9 cellular contexts compared by ENCODE assay signal in genomic region chr21:34639882-34640788, GRCh38. TPM values are rescaled to one million over a fixed set of nuclear protein-coding genes. Genes with fewer than 3 reads are reported as not detected.
DNase-seq lines count a peak whose midpoint lies in the region; ATAC-seq and TF ChIP-seq lines count a peak whose summit lies in the region.
"Had no signal": no experiment of that assay in that cellular context is flagged by ENCODE, and none has a peak within 500 bp of the region (broad histone marks: within the 10 kb centered on the region; RNA-seq: fewer than 3 reads in every experiment).

No MANE protein-coding gene starts in this region.

- peak overlapping the region; percentile 48 for H3K4me3 Mint-ChIP-seq in activated naive CD4-positive, alpha-beta T cell treated with anti-CD3 and anti-CD28 coated beads, Interleukin-2, amount 10 ng/mL, durations not matched to agents 7 days and 5 days
- H3K4me3 Mint-ChIP-seq in progenitor cell of endocrine pancreas (ENCODE audit: low read depth), result no peak overlapping the region

- H3K36me3 ChIP-seq in OCI-LY7 (ENCODE audit: insufficient read depth, low read length), result no peaks in the 10 kb centered on the region

- H3K27me3 Mint-ChIP-seq in activated naive CD4-positive, alpha-beta T cell treated with anti-CD3 and anti-CD28 coated beads, Interleukin-2, amount 10 ng/mL, durations not matched to agents 7 days and 5 days, result no peaks in the 10 kb centered on the region
- peaks cover 7% of the 10 kb centered on the region for H3K27me3 Mint-ChIP-seq in progenitor cell of endocrine pancreas

- H2AFZ ChIP-seq in OCI-LY7 (ENCODE audit: low read length), result no peak overlapping the region

- no peaks in the 10 kb centered on the region for H3K9me3 ChIP-seq in OCI-LY7 (ENCODE audit: low read length)

- POLR2A ChIA-PET in OCI-LY7 (lab: Charles Lee), result no interaction called here

- no peak overlapping the region for H3K27ac ChIP-seq in OCI-LY7 (ENCODE audit: low read depth, low read length, poor library complexity, severe bottlenecking)

- CTCF ChIA-PET in activated naive CD4-positive, alpha-beta T cell treated with anti-CD3 and anti-CD28 coated beads, Interleukin-2, amount 10 ng/mL, durations not matched to agents 7 days and 5 days (lab: Charles Lee), result no interaction called here
- CTCF ChIA-PET in OCI-LY7 (lab: Charles Lee; ENCODE audit: unreplicated experiment), result interaction anchor here (0.6 kb wide), 1 partner anchor 1356 kb away, joined by 3 read pairs; no protein-coding TSS in a partner anchor

- H3K36me3 Mint-ChIP-seq in activated naive CD4-positive, alpha-beta T cell treated with anti-CD3 and anti-CD28 coated beads, Interleukin-2, amount 10 ng/mL, durations not matched to agents 7 days and 5 days, result no peaks in the 10 kb centered on the region
- H3K36me3 Mint-ChIP-seq in progenitor cell of endocrine pancreas (ENCODE audit: insufficient read depth), result no peaks in the 10 kb centered on the region

- peaks cover 32% of the 10 kb centered on the region for H3K4me1 Mint-ChIP-seq in activated naive CD4-positive, alpha-beta T cell treated with anti-CD3 and anti-CD28 coated beads, Interleukin-2, amount 10 ng/mL, durations not matched to agents 7 days and 5 days
- H3K4me1 Mint-ChIP-seq in progenitor cell of endocrine pancreas (ENCODE audit: low read depth), result peaks cover 2% of the 10 kb centered on the region

- DNase-seq in activated naive CD4-positive, alpha-beta T cell treated with anti-CD3 and anti-CD28 coated beads, Interleukin-2, amount 10 ng/mL, durations not matched to agents 7 days and 5 days, result peak; percentile 58
- DNase-seq in stimulated activated CD4-positive, alpha-beta T cell treated with anti-CD3 and anti-CD28 coated beads, Interleukin-12 subunit alpha, Interleukin-12 subunit beta, amount 100 ng/mL, for 4 hours, result peak; percentile 28
- DNase-seq in ACHN (no peak), OCI-LY7 (ENCODE audit: low spot score) (no peak), HuH-7 (ENCODE audit: low spot score) (no peak), progenitor cell of endocrine pancreas (ENCODE audit: low spot score, unreplicated experiment) (no peak)
- DNase-seq: foreskin melanocyte had no signal

- H3K4me2 ChIP-seq in OCI-LY7 (ENCODE audit: low read length), result no peak overlapping the region

- no TSS peak for BruUV-seq in OCI-LY7 (replicated peaks; lab: Mats Ljungman, UMichigan)

- H3K9me3 Mint-ChIP-seq in activated naive CD4-positive, alpha-beta T cell treated with anti-CD3 and anti-CD28 coated beads, Interleukin-2, amount 10 ng/mL, durations not matched to agents 7 days and 5 days, result peaks cover 2% of the 10 kb centered on the region
- H3K9me3 Mint-ChIP-seq in progenitor cell of endocrine pancreas (ENCODE audit: low read depth), result no peaks in the 10 kb centered on the region

- intact Hi-C loops in OCI-LY7 (cut with micrococcal nuclease; ENCODE audit: unreplicated experiment), result loop anchor here (10.0 kb wide), 1 partner anchor 65 kb away; no protein-coding TSS in a partner anchor

- H3K27ac Mint-ChIP-seq in activated naive CD4-positive, alpha-beta T cell treated with anti-CD3 and anti-CD28 coated beads, Interleukin-2, amount 10 ng/mL, durations not matched to agents 7 days and 5 days, result peak overlapping the region; percentile 79
- no peak overlapping the region for H3K27ac Mint-ChIP-seq in progenitor cell of endocrine pancreas

- H3K9me2 ChIP-seq in OCI-LY7 (ENCODE audit: insufficient read depth, low read length), result no peaks in the 10 kb centered on the region

- in situ Hi-C loops in ACHN (cut with HindIII; ENCODE audit: low pct_ligation_motif_present, low pct_unique_long_range_greater_than_20kb, low sequenced_read_pairs), result no loop called here

- no peaks in the 10 kb centered on the region for H4K20me1 ChIP-seq in OCI-LY7 (ENCODE audit: insufficient read depth, low read length)

- ATAC-seq in GM18858 (IDR thresholded peaks at IDR 0.05; ENCODE audit: unreplicated experiment) (peak; percentile 32), HG03175 (IDR thresholded peaks at IDR 0.05; ENCODE audit: unreplicated experiment) (peak; percentile 53)

- peaks cover 17% of the 10 kb centered on the region for H3K4me1 ChIP-seq in OCI-LY7 (ENCODE audit: insufficient read depth, low read length, poor library complexity, severe bottlenecking)

- no peaks in the 10 kb centered on the region for H3K79me2 ChIP-seq in OCI-LY7 (ENCODE audit: insufficient read depth, low read depth, low read length)

- TF ChIP-seq CTCF in OCI-LY7 (conservative IDR thresholded peaks at IDR 0.05; ENCODE audit: low read length) (no peak), progenitor cell of endocrine pancreas (IDR thresholded peaks at IDR 0.05; ENCODE audit: unreplicated experiment) (no peak)

- H3K4me3 ChIP-seq in OCI-LY7 (ENCODE audit: low read depth, low read length, poor library complexity, severe bottlenecking), result no peak overlapping the region

RNA-seq across cellular contexts. Expression of gene RCAN1, which starts 25.2 kb away (rescaled TPM):
- 2.8 and 6.8 TPM in 2 replicates for total RNA-seq in OCI-LY7 (2014; rRNA removed; shearing (Covaris generic))
- 8.0 and 8.9 TPM in 2 replicates for total RNA-seq in OCI-LY7 (2022)
- total RNA-seq in progenitor cell of endocrine pancreas, result 11.6 and 14.2 TPM in 2 replicates

RNA-seq across cellular contexts. Expression of gene CLIC6, which starts 28.7 kb away (rescaled TPM):
- total RNA-seq in OCI-LY7 (2014; rRNA removed; shearing (Covaris generic)), result not detected in 2 replicates
- total RNA-seq in OCI-LY7 (2022), result not detected in 2 replicates
- 14.1 and 16.3 TPM in 2 replicates for total RNA-seq in progenitor cell of endocrine pancreas

Comparison
In these comparisons a context has a peak if more than half of its experiments do, and no peak if none do; other contexts are left out.
1. DNase-seq: peak in activated naive CD4-positive, alpha-beta T cell treated with anti-CD3 and anti-CD28 coated beads, Interleukin-2, amount 10 ng/mL, durations not matched to agents 7 days and 5 days (single experiment) and stimulated activated CD4-positive, alpha-beta T cell treated with anti-CD3 and anti-CD28 coated beads, Interleukin-12 subunit alpha, Interleukin-12 subunit beta, amount 100 ng/mL, for 4 hours (single experiment); none in ACHN (single experiment), OCI-LY7 (single experiment), HuH-7 (single experiment) and progenitor cell of endocrine pancreas (single experiment).
2. RNA of gene CLIC6, which starts 28.7 kb away (total RNA-seq): 14.1 to 16.3 TPM in progenitor cell of endocrine pancreas; not detected in OCI-LY7; every median in the first group is over 10 times any median in the second.